In the genomic region with DNA sequence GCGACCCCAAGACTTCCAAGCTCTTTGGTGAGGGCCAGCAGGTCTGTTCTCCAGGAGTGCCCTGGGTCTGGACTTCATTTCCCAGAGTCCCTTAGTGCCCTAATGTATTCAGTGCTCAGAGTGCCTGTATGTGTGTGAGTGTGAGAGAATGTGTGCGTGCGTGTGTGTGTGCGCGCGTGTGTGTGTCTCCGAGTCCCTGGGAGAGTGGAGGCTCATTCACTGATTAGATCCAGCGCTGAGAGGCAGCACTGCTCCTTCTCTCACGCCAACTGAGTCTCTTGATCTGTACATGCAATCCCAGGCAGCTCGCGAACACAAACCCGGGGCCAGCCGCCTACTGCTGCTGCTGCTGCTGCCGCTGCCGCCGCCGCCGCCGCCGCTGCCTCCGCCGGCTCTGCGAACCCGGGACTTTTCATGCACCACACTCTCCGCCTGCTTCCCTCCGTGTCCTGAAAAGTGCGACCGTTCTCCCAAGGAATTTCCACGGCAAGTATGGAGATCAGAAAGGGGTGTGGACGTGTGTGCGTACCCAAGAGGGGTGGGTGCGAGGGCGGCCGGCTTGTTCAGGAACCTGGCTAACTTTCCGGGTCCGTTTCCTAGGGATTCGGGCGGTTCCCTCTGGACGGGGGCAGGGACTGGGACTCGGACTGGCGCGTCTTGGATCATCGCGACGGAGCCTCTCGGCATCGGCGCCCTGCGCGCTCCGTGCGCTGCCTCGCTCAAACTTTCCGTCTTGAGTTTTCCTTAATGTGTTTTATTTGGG, we compare ENCODE assay signal across 8 cellular contexts. TPM values are rescaled to one million over a fixed set of nuclear protein-coding genes. Genes with fewer than 3 reads are reported as not detected.
DNase-seq lines count a peak whose midpoint lies in the region; ATAC-seq and TF ChIP-seq lines count a peak whose summit lies in the region.

TSS of gene RNF220 (plus strand) at position 215 of the 763 bp plus-strand sequence.

- no peaks in the 10 kb centered on the region for H3K9me2 ChIP-seq in HCT116 (ENCODE audit: insufficient read depth)

- H3K27me3 ChIP-seq in HCT116 (ENCODE audit: insufficient read depth, low read length) (no peaks in the 10 kb centered on the region), gastroesophageal sphincter (peaks cover 100% of the 10 kb centered on the region), upper lobe of left lung (peaks cover 1 to 55% (median 37%) of the 10 kb centered on the region in 4 donors)

- no peaks in the 10 kb centered on the region for H3K79me2 ChIP-seq in HCT116 (ENCODE audit: insufficient read depth, low read length)

- POLR2A ChIA-PET in HCT116 (lab: Charles Lee): no interaction called here

- no peak for TF ChIP-seq CTCF in HCT116 (IDR thresholded peaks at IDR 0.05 in 2 of 3, conservative IDR thresholded peaks at IDR 0.05 in 1 of 3; ENCODE audit: borderline replicate concordance in 1 of 3, insufficient read depth in 1 of 3, low read depth in 2 of 3, low read length in 2 of 3)
- no peak for TF ChIP-seq CTCF in gastroesophageal sphincter (IDR thresholded peaks at IDR 0.05)
- no peak for TF ChIP-seq CTCF in nephron (IDR thresholded peaks at IDR 0.05; ENCODE audit: unreplicated experiment in 3 of 3)
- TF ChIP-seq CTCF in upper lobe of left lung (IDR thresholded peaks at IDR 0.05): peak in 1 of 6 experiments; percentile 10

- no peaks in the 10 kb centered on the region for H3K9me3 ChIP-seq in HCT116 (ENCODE audit: control insufficient read depth in 1 of 2, insufficient read depth in 1 of 2, low read depth in 1 of 2, low read length in 2 of 2)
- H3K9me3 ChIP-seq in gastroesophageal sphincter: no peaks in the 10 kb centered on the region
- no peaks in the 10 kb centered on the region for H3K9me3 ChIP-seq in upper lobe of left lung

- CTCF ChIA-PET in HCT116 (lab: Charles Lee): interaction anchor here (0.6 to 0.8 kb wide), 2 partner anchors 149 to 167 kb away, joined by 3 to 4 read pairs; no protein-coding TSS in a partner anchor
- CTCF ChIA-PET in activated naive CD4-positive, alpha-beta T cell treated with anti-CD3 and anti-CD28 coated beads, Interleukin-2, amount 10 ng/mL, durations not matched to agents 7 days and 5 days (lab: Charles Lee): no interaction called here

- DNase-seq in AG08395 (ENCODE audit: low spot score): peak; percentile 53
- DNase-seq in HCT116 (ENCODE audit: low read depth, low spot score): peak; percentile 79
- peak; percentile 87 to 93 for DNase-seq in NOMO-1 (lab: John Stamatoyannopoulos, UW; ENCODE audit: unreplicated experiment in 2 of 2)
- peak; percentile 50 for DNase-seq in activated naive CD4-positive, alpha-beta T cell treated with anti-CD3 and anti-CD28 coated beads, Interleukin-2, amount 10 ng/mL, durations not matched to agents 7 days and 5 days
- DNase-seq in upper lobe of left lung: peak; percentile 67 to 87

- no peaks in the 10 kb centered on the region for H3K36me3 Mint-ChIP-seq in activated naive CD4-positive, alpha-beta T cell treated with anti-CD3 and anti-CD28 coated beads, Interleukin-2, amount 10 ng/mL, durations not matched to agents 7 days and 5 days
- no peaks in the 10 kb centered on the region for H3K36me3 Mint-ChIP-seq in nephron (ENCODE audit: low read depth)

- no peaks in the 10 kb centered on the region for H3K9me3 Mint-ChIP-seq in activated naive CD4-positive, alpha-beta T cell treated with anti-CD3 and anti-CD28 coated beads, Interleukin-2, amount 10 ng/mL, durations not matched to agents 7 days and 5 days
- H3K9me3 Mint-ChIP-seq in nephron: no peaks in the 10 kb centered on the region

- peak within 1 kb of the TSS; percentile 63 for H3K9ac ChIP-seq in HCT116 (ENCODE audit: low read length)

- H3K4me1 ChIP-seq in HCT116 (ENCODE audit: control insufficient read depth in 1 of 2, insufficient read depth in 2 of 2, low read length in 2 of 2) (peaks cover 4 to 15% of the 10 kb centered on the region in 2 experiments; a peak in 2 of 4 replicates), gastroesophageal sphincter (peaks cover 0 to 41% (median 23%) of the 10 kb centered on the region in 3 donors), upper lobe of left lung (peaks cover 34 to 46% (median 41%) of the 10 kb centered on the region in 4 donors)

- H4K20me1 ChIP-seq in HCT116 (ENCODE audit: insufficient read depth): no peaks in the 10 kb centered on the region

- TF ChIP-seq EP300 in gastroesophageal sphincter (IDR thresholded peaks at IDR 0.05) (no peak), upper lobe of left lung (IDR thresholded peaks at IDR 0.05) (no peak)

- H3K4me3 Mint-ChIP-seq in activated naive CD4-positive, alpha-beta T cell treated with anti-CD3 and anti-CD28 coated beads, Interleukin-2, amount 10 ng/mL, durations not matched to agents 7 days and 5 days: peak within 1 kb of the TSS; percentile 72
- peak within 1 kb of the TSS; percentile 84 to 93 (median 86) for H3K4me3 Mint-ChIP-seq in nephron

- H3K4me2 ChIP-seq in HCT116 (ENCODE audit: low read length): peak within 1 kb of the TSS; percentile 97

- H3K36me3 ChIP-seq in HCT116 (ENCODE audit: control insufficient read depth in 1 of 2, insufficient read depth in 2 of 2, low read length in 2 of 2) (no peaks in the 10 kb centered on the region), gastroesophageal sphincter (no peaks in the 10 kb centered on the region), upper lobe of left lung (no peaks in the 10 kb centered on the region)

- peaks cover 37% of the 10 kb centered on the region for H3K4me1 Mint-ChIP-seq in activated naive CD4-positive, alpha-beta T cell treated with anti-CD3 and anti-CD28 coated beads, Interleukin-2, amount 10 ng/mL, durations not matched to agents 7 days and 5 days
- H3K4me1 Mint-ChIP-seq in nephron: peaks cover 19% of the 10 kb centered on the region

- RAD21 ChIA-PET in HCT116 (lab: Charles Lee; ENCODE audit: low non-redundant PET in 1 of 2, low total read pairs in 2 of 2, uncharacterized antibody in 2 of 2, unreplicated experiment in 2 of 2): no interaction called here

- H2AFZ ChIP-seq in HCT116 (ENCODE audit: low read depth, low read length, poor library complexity, severe bottlenecking): peak within 1 kb of the TSS; percentile 100

- TF ChIP-seq POLR2A in HCT116 (IDR thresholded peaks at IDR 0.05; ENCODE audit: borderline replicate concordance, extremely low read depth, insufficient read depth, insufficient read length) (no peak), gastroesophageal sphincter (IDR thresholded peaks at IDR 0.05) (no peak), upper lobe of left lung (IDR thresholded peaks at IDR 0.05) (no peak)

- ATAC-seq in HCT116 (peak; percentile 90), gastroesophageal sphincter (peak; percentile 44), upper lobe of left lung (ENCODE audit: low FRiP score in 2 of 2) (peak; percentile 65 to 66), HG02938 (IDR thresholded peaks at IDR 0.05; ENCODE audit: unreplicated experiment) (no peak)

- no peak; the same call in 1 of the 2 replicates for TF ChIP-seq RAD21 in HCT116 (IDR thresholded peaks at IDR 0.05; ENCODE audit: low read depth)

- no TSS peak for BruUV-seq in HCT116 (replicated peaks; lab: Mats Ljungman, UMichigan)

- H3K27ac ChIP-seq in HCT116 (ENCODE audit: low read depth, low read length) (peak within 1 kb of the TSS; percentile 51; the same call in 1 of the 2 replicates), gastroesophageal sphincter (peak within 1 kb of the TSS in 3 of 4 donors; percentile 20 to 64 (median 30)), upper lobe of left lung (no peak within 1 kb of the TSS)

- 0 to 1% methylated on average over 7 to 27 of the region's 54 CpGs for WGBS in gastroesophageal sphincter (ENCODE audit: low coverage in 1 of 2), 2 donors
- 2% methylated on average over 20 to 54 of the region's 54 CpGs for WGBS in upper lobe of left lung, 2 donors

- H3K4me3 ChIP-seq in HCT116 (replicated peaks in 1 of 2; ENCODE audit: low read depth in 1 of 2, low read length in 2 of 2): peak within 1 kb of the TSS; percentile 64 to 82
- H3K4me3 ChIP-seq in gastroesophageal sphincter: peak within 1 kb of the TSS; percentile 7 to 49
- H3K4me3 ChIP-seq in upper lobe of left lung: peak within 1 kb of the TSS; percentile 21 to 52 (median 44)

- H3K27ac Mint-ChIP-seq in activated naive CD4-positive, alpha-beta T cell treated with anti-CD3 and anti-CD28 coated beads, Interleukin-2, amount 10 ng/mL, durations not matched to agents 7 days and 5 days: peak within 1 kb of the TSS; percentile 70
- H3K27ac Mint-ChIP-seq in nephron: peak within 1 kb of the TSS in 1 of 3 experiments; percentile 57

- peaks cover 52% of the 10 kb centered on the region for H3K27me3 Mint-ChIP-seq in activated naive CD4-positive, alpha-beta T cell treated with anti-CD3 and anti-CD28 coated beads, Interleukin-2, amount 10 ng/mL, durations not matched to agents 7 days and 5 days
- H3K27me3 Mint-ChIP-seq in nephron (ENCODE audit: low read depth): peaks cover 65% of the 10 kb centered on the region

- intact Hi-C loops in HCT116 (cut with micrococcal nuclease): no loop called here

TF ChIP-seq in HCT116, 20 proteins besides CTCF, POLR2A, EP300 and RAD21 (continues in another document):
- TF ChIP-seq EZH2 (IDR thresholded peaks at IDR 0.05) (no peak), MAX (IDR thresholded peaks at IDR 0.05) (no peak), POLR2AphosphoS5 (IDR thresholded peaks at IDR 0.05; ENCODE audit: low read depth, low read length) (peak; percentile 54; the same call in 1 of the 2 replicates), EZH2phosphoT487 (IDR thresholded peaks at IDR 0.05; ENCODE audit: borderline replicate concordance) (no peak)
- TF ChIP-seq, protein P1, sequence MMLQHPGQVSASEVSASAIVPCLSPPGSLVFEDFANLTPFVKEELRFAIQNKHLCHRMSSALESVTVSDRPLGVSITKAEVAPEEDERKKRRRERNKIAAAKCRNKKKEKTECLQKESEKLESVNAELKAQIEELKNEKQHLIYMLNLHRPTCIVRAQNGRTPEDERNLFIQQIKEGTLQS (IDR thresholded peaks at IDR 0.05): no peak

RNA-seq across cellular contexts. Expression of gene RNF220, which starts in this region (rescaled TPM):
- total RNA-seq in HCT116 (2021; ENCODE audit: unreplicated experiment) (84.5 TPM), gastroesophageal sphincter (100 to 1,000 TPM; 112 to 134 (median 132) TPM), upper lobe of left lung (100 to 1,000 TPM in 2 of 6 donors, 10 to 100 TPM in 4; 77.7 to 114 (median 91.1) TPM)
- polyA plus RNA-seq in HCT116 (2012): 87.9 and 95.2 TPM in 2 replicates

Comparison
In these comparisons a context has a peak if more than half of its experiments do, and no peak if none do; other contexts are left out.
1. H3K27ac ChIP-seq: peak in HCT116 (single experiment) and gastroesophageal sphincter (3 of 4); none in upper lobe of left lung (0 of 4).
2. Peak in every context shown above with its lines, with median percentiles within 50 percentile points of each other: DNase-seq and H3K4me3 ChIP-seq.